1 cellular context compared by ENCODE assay signal in the genomic region with DNA sequence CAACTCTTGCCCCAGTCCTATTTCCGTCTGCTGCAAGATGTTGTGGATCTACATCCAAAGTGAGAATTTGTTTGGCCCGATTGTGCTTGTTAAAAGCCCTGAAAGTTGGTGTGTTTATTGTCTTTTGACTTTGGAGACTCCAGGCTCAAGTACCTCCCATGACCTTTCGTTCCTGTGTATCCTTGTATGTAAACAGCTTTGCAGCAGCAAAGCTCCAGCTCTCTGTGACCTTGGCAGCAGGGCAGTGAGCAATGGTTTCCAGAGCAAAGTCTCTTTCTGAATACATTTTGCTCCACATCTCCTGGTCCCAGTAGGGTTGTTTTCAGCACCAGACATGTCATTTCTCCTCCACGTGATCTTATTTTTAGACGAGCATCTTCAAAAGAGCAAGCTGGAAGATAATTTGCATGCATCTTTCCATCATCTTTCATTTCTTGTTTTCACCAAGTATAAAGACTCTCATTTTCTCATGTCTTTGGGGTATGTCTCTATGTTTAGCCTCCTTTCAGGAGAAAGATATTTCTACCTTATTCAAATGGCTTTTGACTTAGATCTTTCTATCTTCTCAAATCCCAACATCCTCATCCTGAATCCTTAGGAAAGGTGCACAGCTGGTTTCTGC.
A peak's percentile ranks its signal among the peaks of the same experiment; 100 is the strongest.
TF ChIP-seq lines count a peak whose summit lies in the region.

No MANE protein-coding gene starts in this region.

TF ChIP-seq in GM12878, 131 proteins besides CTCF, POLR2A, EP300 and RAD21 (continued from another document):
- TF ChIP-seq NFYA (IDR thresholded peaks at IDR 0.05; ENCODE audit: borderline replicate concordance, low read depth, low read length) (no peak), RUNX3 (IDR thresholded peaks at IDR 0.05; ENCODE audit: low read length) (no peak), IKZF2 (IDR thresholded peaks at IDR 0.05) (no peak), IRF3 (IDR thresholded peaks at IDR 0.05) (no peak), FOS (IDR thresholded peaks at IDR 0.05; ENCODE audit: borderline replicate concordance, extremely low read depth, insufficient read length) (no peak), MEF2A (IDR thresholded peaks at IDR 0.05; ENCODE audit: insufficient read depth, low read depth, low read length) (0 out of 2 replicates have a peak, but pooled peaks have one; percentile 39), CBX5 (IDR thresholded peaks at IDR 0.05; ENCODE audit: low read depth) (no peak), SIX5 (IDR thresholded peaks at IDR 0.05; ENCODE audit: low read depth, low read length, severe bottlenecking) (no peak), PRDM15 (CRISPR knock-in tag; IDR thresholded peaks at IDR 0.05) (no peak), SMARCA5 (IDR thresholded peaks at IDR 0.05) (no peak), MYB (IDR thresholded peaks at IDR 0.05; ENCODE audit: borderline replicate concordance, low read depth, low read length) (no peak)
- TF ChIP-seq, protein P1, sequence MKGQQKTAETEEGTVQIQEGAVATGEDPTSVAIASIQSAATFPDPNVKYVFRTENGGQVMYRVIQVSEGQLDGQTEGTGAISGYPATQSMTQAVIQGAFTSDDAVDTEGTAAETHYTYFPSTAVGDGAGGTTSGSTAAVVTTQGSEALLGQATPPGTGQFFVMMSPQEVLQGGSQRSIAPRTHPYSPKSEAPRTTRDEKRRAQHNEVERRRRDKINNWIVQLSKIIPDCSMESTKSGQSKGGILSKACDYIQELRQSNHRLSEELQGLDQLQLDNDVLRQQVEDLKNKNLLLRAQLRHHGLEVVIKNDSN (IDR thresholded peaks at IDR 0.05; ENCODE audit: borderline replicate concordance, extremely low read length, insufficient read depth, low read depth, low read length), result peak; percentile 41
